23 cellular contexts compared by ENCODE assay signal in the genomic region with DNA sequence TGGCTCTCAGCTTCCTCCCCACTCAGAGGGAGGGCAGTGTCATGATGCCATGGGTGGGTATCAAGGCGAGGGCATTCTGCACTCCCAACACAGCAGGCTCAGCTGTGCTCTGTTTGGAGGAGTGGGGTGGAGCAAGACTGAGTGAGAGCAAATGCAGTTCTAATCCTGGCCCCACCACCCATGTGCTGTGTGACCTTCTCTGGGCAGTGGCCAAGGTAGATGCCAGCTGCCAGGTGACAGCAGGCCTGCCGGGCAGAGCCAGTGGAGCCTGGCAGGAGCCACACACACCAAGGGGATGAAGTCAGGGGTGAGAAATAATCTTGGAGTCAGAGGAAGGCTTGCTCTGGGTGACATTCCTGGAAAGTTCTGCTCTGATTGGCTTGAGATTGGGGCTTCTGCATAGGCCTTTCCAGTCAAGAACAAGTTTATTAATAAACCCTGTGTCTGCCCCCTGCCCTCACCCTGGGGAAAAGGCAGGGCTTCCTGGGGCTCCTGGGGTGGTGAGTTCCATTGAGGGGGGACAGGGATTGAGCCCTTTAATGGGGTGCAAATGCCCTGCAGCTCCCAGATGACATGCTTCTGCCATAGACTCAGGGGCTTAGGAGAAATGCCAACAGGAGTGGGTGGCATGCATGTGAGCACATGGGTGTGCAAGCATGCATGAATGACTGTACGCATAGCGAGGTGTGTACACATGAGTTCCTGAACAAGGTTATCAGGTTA.
DNase-seq lines count a peak whose midpoint lies in the region; ATAC-seq and TF ChIP-seq lines count a peak whose summit lies in the region.
"Had no signal": no experiment of that assay in that cellular context is flagged by ENCODE, and none has a peak within 500 bp of the region (broad histone marks: within the 10 kb centered on the region; RNA-seq: fewer than 3 reads in every experiment).

No MANE protein-coding gene starts in this region.

- ATAC-seq in IMR-90 (ENCODE audit: low read depth): no peak
- ATAC-seq in HG02798 (IDR thresholded peaks at IDR 0.05; ENCODE audit: poor library complexity, unreplicated experiment): no peak
- ATAC-seq: effector memory CD8-positive, alpha-beta T cell had no signal

- H3K4me1 ChIP-seq in IMR-90 (ENCODE audit: control insufficient read depth, insufficient read depth, low read length): peaks cover 25% of the 10 kb centered on the region
- peaks cover 0 to 20% of the 10 kb centered on the region in 2 donors for H3K4me1 ChIP-seq in right atrium auricular region
- H3K4me1 ChIP-seq in A673 (ENCODE audit: insufficient read depth, low read length, poor library complexity, severe bottlenecking): peaks cover 8% of the 10 kb centered on the region

- no peak overlapping the region for H3K18ac ChIP-seq in IMR-90 (ENCODE audit: low read depth, low read length)

- BruUV-seq in IMR-90 (replicated peaks; lab: Mats Ljungman, UMichigan): no TSS peak
- BruUV-seq in A673 (replicated peaks; lab: Mats Ljungman, UMichigan): no TSS peak

- H3K27me3 ChIP-seq in IMR-90 (ENCODE audit: control insufficient read depth, insufficient read depth, low read length) (no peaks in the 10 kb centered on the region), right atrium auricular region (no peaks in the 10 kb centered on the region), A673 (replicated peaks; ENCODE audit: insufficient read depth, low read depth, low read length, poor library complexity) (no peaks in the 10 kb centered on the region)
- H3K27me3 ChIP-seq: adrenal gland, hepatocyte, testis had no signal

- H3K79me1 ChIP-seq in IMR-90 (ENCODE audit: low read depth in 1 of 2, low read length in 2 of 2): no peaks in the 10 kb centered on the region

- H3K9me3 Mint-ChIP-seq in mesothelial cell of epicardium: no peaks in the 10 kb centered on the region
- H3K9me3 Mint-ChIP-seq: activated B cell treated with CpG ODN at 0.5 μM for 24 hours; central memory CD8-positive, alpha-beta T cell; effector memory CD8-positive, alpha-beta T cell; GM23338 had no signal

- intact Hi-C loops in IMR-90 (cut with micrococcal nuclease): loop anchor here (5.0 kb wide), 2 partner anchors 79 to 201 kb away; no protein-coding TSS in a partner anchor
- intact Hi-C loops in A673 (cut with micrococcal nuclease; ENCODE audit: unreplicated experiment): no loop called here

- no CpG with 5 or more reads among the region's 4 CpGs for WGBS in IMR-90 (ENCODE audit: extremely low coverage in 2 of 2, insufficient read length in 1 of 2), 2 experiments

- H2BK120ac ChIP-seq in IMR-90 (ENCODE audit: low read depth, low read length): 0 out of 2 replicates have a peak overlapping the region, but pooled peaks have one; percentile 22

- no peak overlapping the region for H2AK9ac ChIP-seq in IMR-90 (replicated peaks; ENCODE audit: low read depth, low read length, poor library complexity)

- H2BK20ac ChIP-seq in IMR-90 (ENCODE audit: low read depth, low read length): peak overlapping the region; percentile 65

- H3K4me3 ChIP-seq in IMR-90 (ENCODE audit: insufficient read depth, low read depth, low read length): no peak overlapping the region
- no peak overlapping the region for H3K4me3 ChIP-seq in right atrium auricular region
- H3K4me3 ChIP-seq in A673 (ENCODE audit: low read depth, low read length, poor library complexity, severe bottlenecking): no peak overlapping the region
- H3K4me3 ChIP-seq: adrenal gland, GM23338, hepatocyte, smooth muscle cell, testis had no signal

- in situ Hi-C loops in IMR-90 (cut with MboI; ENCODE audit: low sequenced_read_pairs): no loop called here

- no peak overlapping the region for H3K23ac ChIP-seq in IMR-90 (ENCODE audit: low read depth, low read length)

- H3K9ac ChIP-seq in IMR-90 (ENCODE audit: low read depth, low read length): no peak overlapping the region

- H3K14ac ChIP-seq in IMR-90 (replicated peaks; ENCODE audit: low read depth, low read length): peak overlapping the region; percentile 7; the same call in 1 of the 2 replicates

- TF ChIP-seq CTCF in IMR-90 (conservative IDR thresholded peaks at IDR 0.05; ENCODE audit: low read depth, low read length) (no peak), right atrium auricular region (IDR thresholded peaks at IDR 0.05) (no peak), A673 (conservative IDR thresholded peaks at IDR 0.05; ENCODE audit: low read depth, low read length) (no peak), mesothelial cell of epicardium (IDR thresholded peaks at IDR 0.05; ENCODE audit: unreplicated experiment) (no peak)

- no peak overlapping the region for H3K4me3 Mint-ChIP-seq in mesothelial cell of epicardium
- H3K4me3 Mint-ChIP-seq: activated B cell treated with CpG ODN at 0.5 μM for 24 hours; central memory CD8-positive, alpha-beta T cell; effector memory CD8-positive, alpha-beta T cell; GM23338 had no signal

- peak overlapping the region; percentile 59; the same call in 2 of the 3 replicates for H2BK15ac ChIP-seq in IMR-90 (ENCODE audit: low read depth, low read length)

- dilution Hi-C loops in IMR-90 (cut with HindIII; ENCODE audit: low sequenced_read_pairs, unreplicated experiment): no loop called here

- H3K4ac ChIP-seq in IMR-90 (ENCODE audit: low read depth, low read length): peak overlapping the region; percentile 37

- no peaks in the 10 kb centered on the region for H3K36me3 Mint-ChIP-seq in mesothelial cell of epicardium

- no peaks in the 10 kb centered on the region for H3K27me3 Mint-ChIP-seq in mesothelial cell of epicardium (ENCODE audit: low read depth)

- no peak for DNase-seq in IMR-90
- peak; percentile 23 for DNase-seq in RPMI8226
- no peak for DNase-seq in right atrium auricular region (ENCODE audit: low spot score)
- peak; percentile 34 for DNase-seq in renal cortical epithelial cell (ENCODE audit: low read depth)
- DNase-seq in A673 (ENCODE audit: low spot score): no peak
- no peak for DNase-seq in mesothelial cell of epicardium (ENCODE audit: low spot score in 2 of 2, unreplicated experiment in 2 of 2)
- DNase-seq in DMS153 (lab: John Stamatoyannopoulos, UW): no peak
- DNase-seq: activated B cell treated with CpG ODN at 0.5 μM for 24 hours; activated CD8-positive, alpha-beta memory T cell treated with anti-CD3 and anti-CD28 coated beads for 24 hours; Calu3; effector memory CD8-positive, alpha-beta T cell; KG1; NCI-H1105; NCI-H2171; NK-92 treated with Interleukin-12 subunit alpha and Interleukin-12 subunit beta, amount 100 ng/mL, for 24 hours; occipital lobe; testis had no signal

- H3K9me1 ChIP-seq in IMR-90 (ENCODE audit: insufficient read depth, low read length): peaks cover 26% of the 10 kb centered on the region

- H3K36me3 ChIP-seq in IMR-90 (ENCODE audit: control insufficient read depth, insufficient read depth, low read length): no peaks in the 10 kb centered on the region
- H3K36me3 ChIP-seq in right atrium auricular region: no peaks in the 10 kb centered on the region
- H3K36me3 ChIP-seq in A673 (ENCODE audit: insufficient read depth, low read length, poor library complexity, severe bottlenecking): no peaks in the 10 kb centered on the region
- H3K36me3 ChIP-seq: adrenal gland had no signal

- no peak overlapping the region for H4K5ac ChIP-seq in IMR-90 (ENCODE audit: low read depth, low read length)

- H3K27ac Mint-ChIP-seq in mesothelial cell of epicardium: no peak overlapping the region
- H3K27ac Mint-ChIP-seq: activated B cell treated with CpG ODN at 0.5 μM for 24 hours; effector memory CD8-positive, alpha-beta T cell; GM23338 had no signal

- no peak overlapping the region for H2AFZ ChIP-seq in IMR-90 (replicated peaks; ENCODE audit: low read length, poor library complexity)
- H2AFZ ChIP-seq: GM23338, hepatocyte had no signal

- no peak overlapping the region for H3K4me2 ChIP-seq in IMR-90 (ENCODE audit: low read depth, low read length)
- H3K4me2 ChIP-seq: GM23338, hepatocyte, smooth muscle cell had no signal

- H4K20me1 ChIP-seq in IMR-90 (ENCODE audit: insufficient read depth, low read length): no peaks in the 10 kb centered on the region

- POLR2A ChIA-PET in IMR-90 (lab: Charles Lee; ENCODE audit: unreplicated experiment) (no interaction called here), A673 (lab: Charles Lee; ENCODE audit: low non-redundant PET) (no interaction called here)

- H3K4me1 Mint-ChIP-seq in mesothelial cell of epicardium: peaks cover 27% of the 10 kb centered on the region
- H3K4me1 Mint-ChIP-seq: central memory CD8-positive, alpha-beta T cell had no signal

- H3K9me3 ChIP-seq in IMR-90 (ENCODE audit: control insufficient read depth, insufficient read depth, low read length) (no peaks in the 10 kb centered on the region), right atrium auricular region (no peaks in the 10 kb centered on the region), A673 (ENCODE audit: low read depth, low read length, poor library complexity, severe bottlenecking) (no peaks in the 10 kb centered on the region)
- H3K9me3 ChIP-seq: adrenal gland, testis had no signal

- H3K27ac ChIP-seq in IMR-90 (ENCODE audit: insufficient read depth, low read length) (no peak overlapping the region), right atrium auricular region (peak overlapping the region; percentile 84 to 86), A673 (ENCODE audit: low read depth, low read length, poor library complexity, severe bottlenecking) (no peak overlapping the region)
- H3K27ac ChIP-seq: adrenal gland, hepatocyte, testis had no signal

- CTCF ChIA-PET in IMR-90 (lab: Yijun Ruan, JAX) (interaction anchor here (1.1 kb wide), 1 partner anchor 204 kb away, joined by 3 read pairs; no protein-coding TSS in a partner anchor), A673 (lab: Charles Lee) (no interaction called here)

- peak overlapping the region; percentile 55; the same call in 1 of the 2 replicates for H4K91ac ChIP-seq in IMR-90 (ENCODE audit: insufficient read depth, low read depth, low read length)

- TF ChIP-seq POLR2A in IMR-90 (IDR thresholded peaks at IDR 0.05; ENCODE audit: low read depth, low read length): no peak

- no peak overlapping the region for H4K8ac ChIP-seq in IMR-90 (ENCODE audit: low read depth in 2 of 2, low read length in 2 of 2)

- no peak overlapping the region for H2BK5ac ChIP-seq in IMR-90 (ENCODE audit: low read depth, low read length, poor library complexity, severe bottlenecking)

- no peak overlapping the region for H3K56ac ChIP-seq in IMR-90 (ENCODE audit: extremely low read depth, insufficient read depth, low read length)

- TF ChIP-seq RAD21 in IMR-90 (IDR thresholded peaks at IDR 0.05; ENCODE audit: low read length): no peak

- H2AK5ac ChIP-seq in IMR-90 (ENCODE audit: low read depth, low read length): peak overlapping the region; percentile 67; the same call in 1 of the 2 replicates

TF ChIP-seq in IMR-90, 13 proteins besides CTCF, POLR2A, EP300 and RAD21 (continues in another document):
- no peak for TF ChIP-seq SMC3 (IDR thresholded peaks at IDR 0.05; ENCODE audit: low read depth, low read length)
- no peak for TF ChIP-seq FOS (IDR thresholded peaks at IDR 0.05; ENCODE audit: low read depth, low read length)

Comparison
In these comparisons a context has a peak if more than half of its experiments do, and no peak if none do; other contexts are left out.
1. DNase-seq: peak in RPMI8226 (single experiment) and renal cortical epithelial cell (single experiment); none in IMR-90 (single experiment), right atrium auricular region (single experiment), A673 (single experiment), mesothelial cell of epicardium (0 of 2) and DMS153 (single experiment).
2. H3K27ac ChIP-seq: peak in right atrium auricular region (2 of 2); none in IMR-90 (single experiment) and A673 (single experiment).